ENCODE assay signal across 8 cellular contexts in the genomic region with DNA sequence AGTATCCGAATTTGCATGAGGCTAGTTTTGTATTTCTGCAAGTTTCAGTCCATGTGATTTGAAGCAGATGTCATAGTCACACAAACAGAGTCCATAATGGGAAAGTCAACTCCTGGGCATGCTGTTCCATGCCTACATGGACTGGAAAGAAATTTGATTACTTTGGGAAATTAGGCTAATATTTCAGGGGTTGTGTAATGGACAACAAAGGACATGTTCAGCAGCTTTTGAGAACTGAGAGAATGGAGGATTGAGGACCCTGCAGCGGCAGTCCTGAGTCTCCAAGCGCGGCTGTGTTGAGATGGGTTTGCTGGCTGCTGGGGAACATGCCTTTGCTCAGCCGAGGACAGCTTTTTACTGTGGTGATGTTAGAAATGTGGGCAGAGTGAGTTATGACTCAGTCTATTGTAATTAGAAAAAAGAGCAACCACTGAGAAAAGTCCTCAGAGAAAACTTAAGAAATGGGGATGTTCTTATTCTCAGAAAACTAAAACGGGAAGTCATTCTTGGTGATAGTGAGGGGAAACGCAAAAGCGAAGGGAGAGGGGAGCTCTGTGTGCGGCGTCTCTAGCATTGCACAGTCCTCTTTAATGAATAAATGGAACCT.
DNase-seq lines count a peak whose midpoint lies in the region; ATAC-seq and TF ChIP-seq lines count a peak whose summit lies in the region.

No MANE protein-coding gene starts in this region.

- POLR2A ChIA-PET in PC-3 (lab: Charles Lee; ENCODE audit: unreplicated experiment) = no interaction called here
- POLR2A ChIA-PET in HEK293T (lab: Yijun Ruan, JAX) = no interaction called here

- no peak for TF ChIP-seq CTCF in PC-3 (conservative IDR thresholded peaks at IDR 0.05; ENCODE audit: low read depth, low read length)
- TF ChIP-seq CTCF in coronary artery (IDR thresholded peaks at IDR 0.05) = no peak

- no peak overlapping the region for H3K9ac ChIP-seq in PC-3 (ENCODE audit: low read length)

- H4K20me1 ChIP-seq in PC-3 (ENCODE audit: low read length) = no peaks in the 10 kb centered on the region

- H3F3A ChIP-seq in PC-3 (ENCODE audit: low read length, unreplicated experiment) = no peaks in the 10 kb centered on the region

- CTCF ChIA-PET in PC-3 (lab: Charles Lee) = no interaction called here
- CTCF ChIA-PET in HEK293T (lab: Yijun Ruan, JAX) = no interaction called here

- no TSS peak for BruUV-seq in PC-3 (replicated peaks; lab: Mats Ljungman, UMichigan)

- no peaks in the 10 kb centered on the region for H3K9me2 ChIP-seq in PC-3 (replicated peaks; ENCODE audit: low read length)

- DNase-seq in activated T-cell treated with anti-CD3 and anti-CD28 coated beads for 24 hours (ENCODE audit: low read depth) (peak; percentile 43), activated T-cell treated with anti-CD3 and anti-CD28 coated beads for 4 hours (no peak), PC-3 (peak; percentile 22), coronary artery (ENCODE audit: low spot score) (peak; percentile 65), HEK293T (ENCODE audit: extremely low spot score) (no peak), NCI-H2081 (lab: John Stamatoyannopoulos, UW) (no peak)
- DNase-seq in stimulated activated CD4-positive, alpha-beta T cell treated with anti-CD3 and anti-CD28 coated beads, Interleukin-4, amount 100 ng/mL, for 1 hour = peak; percentile 45

- H3K36me3 ChIP-seq in PC-3 (ENCODE audit: low read depth, low read length) = no peaks in the 10 kb centered on the region

- peaks cover 54% of the 10 kb centered on the region for H3K27me3 ChIP-seq in PC-3 (ENCODE audit: low read length)

- H3K27ac ChIP-seq in PC-3 (ENCODE audit: low read length) = no peak overlapping the region
- peak overlapping the region in 1 of 2 donors; percentile 42 for H3K27ac ChIP-seq in coronary artery

- no peaks in the 10 kb centered on the region for H3K9me3 ChIP-seq in PC-3 (ENCODE audit: low read length)

- intact Hi-C loops in PC-3 (cut with micrococcal nuclease) = no loop called here

- H3K4me3 ChIP-seq in PC-3 (ENCODE audit: low read length) (no peak overlapping the region), coronary artery (peak overlapping the region; percentile 14)

- H3K79me2 ChIP-seq in PC-3 (ENCODE audit: low read length) = no peaks in the 10 kb centered on the region

- H3K4me1 ChIP-seq in PC-3 (ENCODE audit: insufficient read depth, low read length) = no peaks in the 10 kb centered on the region

- H3K4me2 ChIP-seq in PC-3 (ENCODE audit: low read length) = no peak overlapping the region

- H2AFZ ChIP-seq in PC-3 (ENCODE audit: low read length) = no peak overlapping the region

- ATAC-seq in HG02885 (IDR thresholded peaks at IDR 0.05; ENCODE audit: poor library complexity, unreplicated experiment) = peak; percentile 91
- ATAC-seq in PC-3 = peak; percentile 43

TF ChIP-seq in HEK293T, 16 proteins besides CTCF, POLR2A, EP300 and RAD21:
- TF ChIP-seq ARNT (IDR thresholded peaks at IDR 0.05) (no peak), CTBP1 (IDR thresholded peaks at IDR 0.05; ENCODE audit: borderline replicate concordance) (no peak), FOXK2 (IDR thresholded peaks at IDR 0.05) (no peak), SP1 (IDR thresholded peaks at IDR 0.05) (no peak)

Comparison
In these comparisons a context has a peak if more than half of its experiments do, and no peak if none do; other contexts are left out.
1. DNase-seq: peak in activated T-cell treated with anti-CD3 and anti-CD28 coated beads for 24 hours (single experiment), PC-3 (single experiment), coronary artery (single experiment) and stimulated activated CD4-positive, alpha-beta T cell treated with anti-CD3 and anti-CD28 coated beads, Interleukin-4, amount 100 ng/mL, for 1 hour (single experiment); none in activated T-cell treated with anti-CD3 and anti-CD28 coated beads for 4 hours (single experiment), HEK293T (single experiment) and NCI-H2081 (0 of 2).